21 cellular contexts compared by ENCODE assay signal in genomic region chr2:238595750-238596570, GRCh38.
A peak's percentile ranks its signal among the peaks of the same experiment; 100 is the strongest.
DNase-seq lines count a peak whose midpoint lies in the region; ATAC-seq and TF ChIP-seq lines count a peak whose summit lies in the region.
"Had no signal": no experiment of that assay in that cellular context is flagged by ENCODE, and none has a peak within 500 bp of the region (broad histone marks: within the 10 kb centered on the region; RNA-seq: fewer than 3 reads in every experiment).

No MANE protein-coding gene starts in this region.

- H3K27ac ChIP-seq in VCaP, result peak overlapping the region; percentile 66
- no peak overlapping the region for H3K27ac ChIP-seq in lung (ENCODE audit: low read depth in 1 of 2, low read length in 1 of 2)
- peak overlapping the region; percentile 80 to 91 (median 85) for H3K27ac ChIP-seq in sigmoid colon

- H3K27me3 ChIP-seq in lung (ENCODE audit: control insufficient read depth, insufficient read depth) (no peaks in the 10 kb centered on the region), sigmoid colon (no peaks in the 10 kb centered on the region)
- H3K27me3 ChIP-seq: body of pancreas had no signal

- TF ChIP-seq POLR2A in sigmoid colon (IDR thresholded peaks at IDR 0.05), result no peak

- 90 to 91% methylated on average over 20 of the region's 20 CpGs for WGBS in lung, 2 donors
- 85 to 86% methylated on average over 20 of the region's 20 CpGs for WGBS in sigmoid colon, 2 donors

- H3K4me1 ChIP-seq in lung (ENCODE audit: control insufficient read depth in 2 of 2, insufficient read depth in 2 of 2, low read length in 2 of 2) (peaks cover 9 to 21% of the 10 kb centered on the region in 2 donors), sigmoid colon (peaks cover 0 to 51% (median 38%) of the 10 kb centered on the region in 4 donors)

- H3K36me3 ChIP-seq in lung (ENCODE audit: control insufficient read depth in 2 of 2, insufficient read depth in 2 of 2, low read length in 2 of 2) (no peaks in the 10 kb centered on the region), sigmoid colon (no peaks in the 10 kb centered on the region)

- H3K9me3 ChIP-seq in lung (ENCODE audit: control insufficient read depth in 2 of 2, insufficient read depth in 1 of 2, low read length in 1 of 2) (no peaks in the 10 kb centered on the region), sigmoid colon (no peaks in the 10 kb centered on the region)
- H3K9me3 ChIP-seq: body of pancreas had no signal

- DNase-seq in AG20443 (ENCODE audit: low spot score) (peak; percentile 12), lung (ENCODE audit: low spot score) (peak; percentile 25), sigmoid colon (no peak), amygdala (lab: John Stamatoyannopoulos, UW) (no peak), HT-29 (ENCODE audit: low spot score) (no peak), putamen (ENCODE audit: low spot score) (no peak)
- DNase-seq: activated naive CD8-positive, alpha-beta T cell treated with anti-CD3 and anti-CD28 coated beads for 36 hours; body of pancreas; CD4-positive, CD25-positive, alpha-beta regulatory T cell; DMS 273 treated with DMSO at 0.1 percent for 48 hours; GDM1; HCEC 1CT; hypothalamus; NCI-H187; NCI-H226; NK-92 treated with Interleukin-12 subunit alpha and Interleukin-12 subunit beta, amount 100 ng/mL, for 24 hours; stimulated activated CD4-positive, alpha-beta T cell treated with anti-CD3 and anti-CD28 coated beads, Interleukin-4, amount 100 ng/mL, for 1 hour had no signal

- intact Hi-C loops in sigmoid colon (cut with DNase I), result loop anchor here (2.0 to 5.0 kb wide), 5 partner anchors 74 to 709 kb away; partner anchors contain the start of gene PER2

- TF ChIP-seq CTCF in VCaP (conservative IDR thresholded peaks at IDR 0.05), result no peak
- no peak for TF ChIP-seq CTCF in lung (IDR thresholded peaks at IDR 0.05; ENCODE audit: control extremely low read depth, extremely low read depth)
- no peak for TF ChIP-seq CTCF in sigmoid colon (IDR thresholded peaks at IDR 0.05)

- H3K4me3 ChIP-seq in lung (no peak overlapping the region), sigmoid colon (no peak overlapping the region)
- H3K4me3 ChIP-seq: body of pancreas, GM12878, skin epidermis had no signal

- TF ChIP-seq EP300 in sigmoid colon (IDR thresholded peaks at IDR 0.05), result no peak

- ATAC-seq in lung (ENCODE audit: insufficient read depth, low FRiP score), result no peak
- ATAC-seq in GM19023 (IDR thresholded peaks at IDR 0.05; ENCODE audit: unreplicated experiment), result no peak
- ATAC-seq: GM12878 had no signal

Comparison
In these comparisons a context has a peak if more than half of its experiments do, and no peak if none do; other contexts are left out.
1. DNase-seq: peak in AG20443 (single experiment) and lung (single experiment); none in sigmoid colon (single experiment), amygdala (0 of 56), HT-29 (single experiment) and putamen (single experiment).
2. H3K27ac ChIP-seq: peak in VCaP (single experiment) and sigmoid colon (4 of 4); none in lung (0 of 2).